13 cellular contexts compared by ENCODE assay signal in genomic region chr6:34146801-34147592, GRCh38. TPM values are rescaled to one million over a fixed set of nuclear protein-coding genes. Genes with fewer than 3 reads are reported as not detected.
DNase-seq lines count a peak whose midpoint lies in the region; ATAC-seq, FAIRE-seq and TF ChIP-seq lines count a peak whose summit lies in the region.
"Had no signal": no experiment of that assay in that cellular context is flagged by ENCODE, and none has a peak within 500 bp of the region (broad histone marks: within the 10 kb centered on the region; RNA-seq: fewer than 3 reads in every experiment).

No MANE protein-coding gene starts in this region.

- H3K4me3 Mint-ChIP-seq in astrocyte (ENCODE audit: unreplicated experiment), result peak overlapping the region; percentile 4
- H3K4me3 Mint-ChIP-seq: activated naive CD4-positive, alpha-beta T cell treated with anti-CD3 and anti-CD28 coated beads for 36 hours had no signal

- H3K27ac ChIP-seq in GM23248 (no peak overlapping the region), astrocyte (ENCODE audit: low read depth, low read length) (no peak overlapping the region), body of pancreas (no peak overlapping the region)
- H3K27ac ChIP-seq: thoracic aorta had no signal

- H3K9ac ChIP-seq in GM23248 (no peak overlapping the region), astrocyte (ENCODE audit: low read length) (no peak overlapping the region)

- H3K4me3 ChIP-seq in GM23248, result no peak overlapping the region
- H3K4me3 ChIP-seq in astrocyte (ENCODE audit: insufficient read depth, low read depth, low read length), result no peak overlapping the region
- no peak overlapping the region for H3K4me3 ChIP-seq in body of pancreas
- H3K4me3 ChIP-seq: thoracic aorta had no signal

- no peak for TF ChIP-seq POLR2A in body of pancreas (IDR thresholded peaks at IDR 0.05)

- H3K4me1 Mint-ChIP-seq in astrocyte (ENCODE audit: low read depth, unreplicated experiment), result no peaks in the 10 kb centered on the region

- H3K27me3 Mint-ChIP-seq in astrocyte (ENCODE audit: low read depth, unreplicated experiment), result peaks cover 67% of the 10 kb centered on the region

- intact Hi-C loops in body of pancreas (cut with DNase I), result no loop called here

- no peak overlapping the region for H3K27ac Mint-ChIP-seq in astrocyte (ENCODE audit: unreplicated experiment)
- H3K27ac Mint-ChIP-seq: activated CD4-positive, alpha-beta memory T cell treated with anti-CD3 and anti-CD28 coated beads, Interleukin-2, amount 10 ng/mL, durations not matched to agents 7 days and 5 days; activated naive CD4-positive, alpha-beta T cell treated with anti-CD3 and anti-CD28 coated beads for 36 hours; T-helper 17 cell had no signal

- H3K36me3 Mint-ChIP-seq in astrocyte (ENCODE audit: low read depth, unreplicated experiment), result no peaks in the 10 kb centered on the region

- 72 to 74% methylated on average over 10 of the region's 10 CpGs for WGBS in GM23248 (ENCODE audit: low coverage in 1 of 2, low lambda C conversion rate in 2 of 2, missing lambda C conversion rate in 2 of 2), 2 experiments
- WGBS in body of pancreas, 2 donors, result 67 to 68% methylated on average over 8 to 10 of the region's 10 CpGs

- H3K27me3 ChIP-seq in GM23248 (replicated peaks; ENCODE audit: insufficient read depth), result peaks cover 44% of the 10 kb centered on the region
- peaks cover 56% of the 10 kb centered on the region for H3K27me3 ChIP-seq in astrocyte (ENCODE audit: insufficient read depth, low read length)
- peaks cover 0 to 46% of the 10 kb centered on the region in 2 donors for H3K27me3 ChIP-seq in body of pancreas

- H3K4me2 ChIP-seq in GM23248 (ENCODE audit: unreplicated experiment) (no peak overlapping the region), astrocyte (ENCODE audit: low read length) (no peak overlapping the region)

- H3F3A ChIP-seq in GM23248 (ENCODE audit: insufficient read depth), result 0 out of 2 replicates have a peak, but pooled peaks cover 3% of the 10 kb centered on the region

- no peak for FAIRE-seq in astrocyte (lab: Jason Lieb, UNC)
- FAIRE-seq in islet of Langerhans (lab: Jason Lieb, UNC), result peak; percentile 45

- H3K36me3 ChIP-seq in GM23248 (ENCODE audit: low read depth), result no peaks in the 10 kb centered on the region
- no peaks in the 10 kb centered on the region for H3K36me3 ChIP-seq in astrocyte (ENCODE audit: insufficient read depth, low read length)
- H3K36me3 ChIP-seq in body of pancreas (replicated peaks in 1 of 2; ENCODE audit: insufficient read depth in 1 of 2, low read depth in 2 of 2), result no peaks in the 10 kb centered on the region
- H3K36me3 ChIP-seq: thoracic aorta had no signal

- H2AFZ ChIP-seq in GM23248 (no peak overlapping the region), astrocyte (ENCODE audit: low read depth, low read length) (no peak overlapping the region)

- no peaks in the 10 kb centered on the region for H3K9me3 ChIP-seq in GM23248 (ENCODE audit: low read depth)
- H3K9me3 ChIP-seq in astrocyte (ENCODE audit: insufficient read depth, low read depth, low read length), result no peaks in the 10 kb centered on the region
- no peaks in the 10 kb centered on the region for H3K9me3 ChIP-seq in body of pancreas
- H3K9me3 ChIP-seq: thoracic aorta had no signal

- no peak for ATAC-seq in body of pancreas
- no peak for ATAC-seq in GM18517 (IDR thresholded peaks at IDR 0.05; ENCODE audit: unreplicated experiment)
- ATAC-seq: T-helper 17 cell had no signal

- in situ Hi-C loops in ACHN (cut with HindIII; ENCODE audit: low pct_ligation_motif_present, low pct_unique_long_range_greater_than_20kb, low sequenced_read_pairs), result no loop called here
- in situ Hi-C loops in GM23248 (cut with MboI), result no loop called here

- TF ChIP-seq CTCF in astrocyte (IDR thresholded peaks at IDR 0.05; ENCODE audit: insufficient read depth, low read depth, low read length), result no peak
- TF ChIP-seq CTCF in body of pancreas (IDR thresholded peaks at IDR 0.05), result no peak

- no peaks in the 10 kb centered on the region for H3K9me2 ChIP-seq in GM23248 (ENCODE audit: insufficient read depth)

- H3K4me1 ChIP-seq in GM23248 (ENCODE audit: insufficient read depth), result no peaks in the 10 kb centered on the region
- H3K4me1 ChIP-seq in astrocyte (ENCODE audit: insufficient read depth, low read length), result peaks cover 5% of the 10 kb centered on the region
- H3K4me1 ChIP-seq in body of pancreas, result peaks cover 26% of the 10 kb centered on the region

- no peaks in the 10 kb centered on the region for H3K9me3 Mint-ChIP-seq in astrocyte (ENCODE audit: unreplicated experiment)
- H3K9me3 Mint-ChIP-seq: activated CD4-positive, alpha-beta memory T cell treated with anti-CD3 and anti-CD28 coated beads, Interleukin-2, amount 10 ng/mL, durations not matched to agents 7 days and 5 days; activated naive CD4-positive, alpha-beta T cell treated with anti-CD3 and anti-CD28 coated beads for 36 hours had no signal

- H3K79me2 ChIP-seq in GM23248 (ENCODE audit: insufficient read depth) (no peaks in the 10 kb centered on the region), astrocyte (ENCODE audit: insufficient read depth, low read length) (no peaks in the 10 kb centered on the region)

- no peaks in the 10 kb centered on the region for H4K20me1 ChIP-seq in GM23248 (ENCODE audit: insufficient read depth)
- H4K20me1 ChIP-seq in astrocyte (ENCODE audit: insufficient read depth, low read length), result peaks cover 3% of the 10 kb centered on the region

- DNase-seq in ACHN (peak; percentile 57), GM23248 (peak; percentile 73), astrocyte (ENCODE audit: low read depth) (peak; percentile 64), HT-29 (ENCODE audit: low spot score) (no peak), body of pancreas (no peak), HuH-7 (ENCODE audit: low spot score) (no peak)
- DNase-seq: activated CD4-positive, alpha-beta memory T cell treated with anti-CD3 and anti-CD28 coated beads, Interleukin-2, amount 10 ng/mL, durations not matched to agents 7 days and 5 days; activated naive CD4-positive, alpha-beta T cell treated with anti-CD3 and anti-CD28 coated beads for 36 hours; T-helper 17 cell had no signal

RNA-seq across cellular contexts. Expression of gene GRM4, which starts 1.1 kb away (rescaled TPM):
- total RNA-seq in GM23248 (2014; rRNA removed; shearing (Covaris generic)), result 0.22 and 0.38 TPM in 2 replicates
- polyA plus RNA-seq in GM23248 (2016; fragmentation: Nextera tagmentation; extraction: Ambion mirVana), result 0.10 and 0.57 TPM in 2 replicates
- total RNA-seq in astrocyte (0.30 and 0.34 TPM in 2 replicates), body of pancreas (under 1 TPM in 1 of 2 donors, not detected in 1; 0.33 TPM)
- not detected in 2 replicates for total RNA-seq in HT-29 (2014; rRNA removed; shearing (Covaris generic))
- total RNA-seq: activated CD4-positive, alpha-beta memory T cell treated with anti-CD3 and anti-CD28 coated beads, Interleukin-2, amount 10 ng/mL, durations not matched to agents 7 days and 5 days; T-helper 17 cell; thoracic aorta had no signal
- polyA plus RNA-seq: AG04450 had no signal

Comparison
In these comparisons a context has a peak if more than half of its experiments do, and no peak if none do; other contexts are left out.
1. DNase-seq: peak in ACHN (single experiment), GM23248 (single experiment) and astrocyte (single experiment); none in HT-29 (single experiment), body of pancreas (0 of 4) and HuH-7 (single experiment).